ENCODE assay signal across 1 cellular context in the genomic region with DNA sequence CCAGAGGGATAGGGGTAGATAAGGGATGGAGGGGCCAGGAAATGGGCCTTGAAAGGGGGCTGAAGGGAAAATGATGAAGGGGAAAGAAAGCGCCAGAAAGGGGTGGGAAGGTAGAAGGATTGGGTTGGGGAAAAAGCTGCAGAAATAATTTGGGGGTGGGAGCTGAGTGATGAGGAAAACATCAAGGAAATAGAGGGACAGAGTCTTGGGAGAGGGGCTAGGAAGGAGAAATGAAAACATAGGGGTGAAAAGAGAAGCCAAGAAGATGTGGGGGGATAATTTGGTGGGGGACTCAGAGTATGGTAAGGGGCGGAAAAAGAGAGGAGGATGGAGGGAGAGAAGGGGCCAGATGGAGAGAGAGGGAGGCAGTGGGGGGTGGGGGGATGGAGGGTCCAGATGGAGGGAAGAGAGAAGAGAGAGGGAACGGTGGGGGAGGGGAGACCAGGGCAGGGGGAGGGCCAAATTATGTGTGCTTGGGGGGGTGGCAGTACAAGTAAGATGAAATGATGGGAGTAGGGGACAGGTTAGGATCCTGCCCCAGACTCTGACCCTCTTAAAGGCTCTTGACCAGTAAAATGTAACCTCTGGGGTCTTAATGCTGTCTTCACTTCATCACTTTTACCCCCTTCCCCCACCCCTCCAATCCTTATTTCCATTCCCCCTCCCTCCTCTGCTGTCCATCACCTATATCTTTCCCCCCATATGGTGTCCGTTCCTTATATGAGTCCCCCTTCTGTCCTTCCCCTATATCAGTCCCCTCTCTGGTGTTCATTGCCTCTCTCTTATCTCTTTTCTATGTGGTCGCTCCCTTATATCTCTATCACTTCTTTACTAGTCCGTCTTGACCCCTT.
A peak's percentile ranks its signal among the peaks of the same experiment; 100 is the strongest.
TF ChIP-seq lines count a peak whose summit lies in the region.

No MANE protein-coding gene starts in this region.

TF ChIP-seq in HepG2, 621 proteins besides CTCF, POLR2A, EP300 and RAD21:
- TF ChIP-seq HNRNPK (IDR thresholded peaks at IDR 0.05; ENCODE audit: low read depth, low read length, poor library complexity, severe bottlenecking) (peak; percentile 91), GABPA (IDR thresholded peaks at IDR 0.05; ENCODE audit: low read depth, low read length) (no peak), GABPA (CRISPR knock-in tag; IDR thresholded peaks at IDR 0.05; ENCODE audit: low read depth) (peak; percentile 36; the same call in 1 of the 2 replicates), ZBTB20 (CRISPR knock-in tag; IDR thresholded peaks at IDR 0.05; ENCODE audit: borderline replicate concordance, low read depth) (no peak)
